ENCODE assay signal across 8 cellular contexts in the genomic region with DNA sequence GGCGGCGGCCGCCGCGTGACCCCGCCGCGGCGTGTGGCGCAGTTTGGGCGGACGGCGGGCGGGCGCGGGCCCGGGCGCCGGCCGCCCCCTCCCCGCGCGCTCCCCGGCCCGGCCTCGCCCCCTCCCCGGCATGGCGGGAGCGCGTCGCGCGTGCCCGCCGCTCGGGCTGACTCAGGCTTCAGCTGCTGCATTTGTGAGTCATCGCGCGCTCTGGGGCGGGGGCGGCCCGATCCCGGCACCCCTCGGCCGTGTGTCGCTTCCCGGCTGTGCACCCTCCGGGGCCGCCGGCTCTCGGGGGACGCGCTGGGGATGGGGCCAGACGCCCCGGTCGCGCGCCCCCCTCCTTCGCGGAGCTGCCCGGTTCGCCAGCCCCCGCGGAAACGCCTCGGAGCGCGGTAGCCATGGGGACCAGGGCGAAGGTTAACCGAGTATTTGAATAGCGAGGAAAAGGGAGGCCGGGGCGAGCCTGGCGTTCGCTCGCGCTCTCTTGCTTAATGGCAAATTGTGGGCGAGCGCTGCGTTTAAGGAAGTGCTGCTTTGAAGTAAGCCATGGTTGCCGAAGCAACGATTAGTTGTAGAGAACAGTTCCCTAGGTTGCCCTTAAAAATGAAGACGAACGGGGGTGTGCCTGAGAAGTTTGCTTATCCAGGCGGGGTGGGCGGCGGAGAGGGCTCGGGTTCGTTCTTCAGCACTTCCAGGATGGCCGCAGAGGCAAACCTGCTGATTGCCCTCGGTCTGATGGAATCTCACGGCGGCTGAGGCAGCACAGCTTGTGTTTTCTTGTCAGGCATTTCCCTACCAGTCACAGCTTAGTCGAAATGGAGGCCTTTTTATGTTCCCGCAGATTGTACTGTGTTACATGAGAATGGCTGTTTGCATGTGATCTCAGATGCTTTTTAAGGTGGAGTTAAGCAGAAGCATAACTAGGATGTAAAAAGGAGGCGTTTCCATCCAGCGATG. TPM values are rescaled to one million over a fixed set of nuclear protein-coding genes. Genes with fewer than 3 reads are reported as not detected.
DNase-seq lines count a peak whose midpoint lies in the region; ATAC-seq and TF ChIP-seq lines count a peak whose summit lies in the region.

No MANE protein-coding gene starts in this region.

- H3F3A ChIP-seq in PC-3 (ENCODE audit: low read length, unreplicated experiment), result peaks cover 8% of the 10 kb centered on the region

- H3K79me2 ChIP-seq in PC-3 (ENCODE audit: low read length) (peaks cover 63% of the 10 kb centered on the region), fibroblast of lung (ENCODE audit: control insufficient read depth, insufficient read depth, low read length) (peaks cover 51% of the 10 kb centered on the region)

- ATAC-seq in HG03045 (IDR thresholded peaks at IDR 0.05; ENCODE audit: unreplicated experiment) (peak; percentile 13), PC-3 (peak; percentile 44)
- peak; percentile 40 for ATAC-seq in naive thymus-derived CD4-positive, alpha-beta T cell

- H3K4me1 Mint-ChIP-seq in naive thymus-derived CD4-positive, alpha-beta T cell, result peaks cover 28 to 62% (median 52%) of the 10 kb centered on the region in 7 donors

- TSS peak; percentile 42 for BruUV-seq in PC-3 (replicated peaks; lab: Mats Ljungman, UMichigan)

- no peak for TF ChIP-seq CTCF in PC-3 (conservative IDR thresholded peaks at IDR 0.05; ENCODE audit: low read depth, low read length)
- TF ChIP-seq CTCF in fibroblast of lung (conservative IDR thresholded peaks at IDR 0.05 in 1 of 2, IDR thresholded peaks at IDR 0.05 in 1 of 2; ENCODE audit: low read depth in 1 of 2, low read length in 2 of 2), result no peak

- H3K27me3 ChIP-seq in PC-3 (ENCODE audit: low read length) (no peaks in the 10 kb centered on the region), fibroblast of lung (ENCODE audit: control insufficient read depth, insufficient read depth, low read length) (no peaks in the 10 kb centered on the region)
- no peaks in the 10 kb centered on the region for H3K27me3 ChIP-seq in naive thymus-derived CD4-positive, alpha-beta T cell (ENCODE audit: control insufficient read depth in 2 of 2, insufficient read depth in 2 of 2, low read length in 2 of 2)

- peak overlapping the region; percentile 89 to 97 (median 96) for H3K4me3 Mint-ChIP-seq in naive thymus-derived CD4-positive, alpha-beta T cell

- H3K27ac ChIP-seq in PC-3 (ENCODE audit: low read length), result peak overlapping the region; percentile 81
- H3K27ac ChIP-seq in fibroblast of lung (ENCODE audit: insufficient read depth, low read length), result peak overlapping the region; percentile 98
- peak overlapping the region; percentile 99 for H3K27ac ChIP-seq in naive thymus-derived CD4-positive, alpha-beta T cell (ENCODE audit: low read depth, low read length)

- H4K20me1 ChIP-seq in PC-3 (ENCODE audit: low read length), result peaks cover 50% of the 10 kb centered on the region
- H4K20me1 ChIP-seq in fibroblast of lung (ENCODE audit: control insufficient read depth, extremely low read depth, insufficient read depth, low read length), result peaks cover 5% of the 10 kb centered on the region

- H3K36me3 Mint-ChIP-seq in naive thymus-derived CD4-positive, alpha-beta T cell, result peaks cover 10 to 46% (median 42%) of the 10 kb centered on the region in 5 donors

- peak overlapping the region; percentile 88 to 99 (median 98) for H3K27ac Mint-ChIP-seq in naive thymus-derived CD4-positive, alpha-beta T cell

- intact Hi-C loops in PC-3 (cut with micrococcal nuclease), result loop anchor here (1.0 to 2.0 kb wide), 2 partner anchors 26 to 56 kb away; no protein-coding TSS in a partner anchor
- intact Hi-C loops in naive thymus-derived CD4-positive, alpha-beta T cell (cut with micrococcal nuclease), result loop anchor here (1.0 to 10.0 kb wide), 15 partner anchors 8 to 1388 kb away; partner anchors contain the start of genes CINP (in 2 of the 2), HSP90AA1 (in 2 of the 2), MARK3 (in 2 of the 2) and TECPR2 (in 2 of the 2)

- H3K27me3 Mint-ChIP-seq in naive thymus-derived CD4-positive, alpha-beta T cell, result peaks cover 0 to 4% (median 0%) of the 10 kb centered on the region in 5 donors

- H3K9me3 Mint-ChIP-seq in naive thymus-derived CD4-positive, alpha-beta T cell, result peaks cover 0 to 5% (median 0%) of the 10 kb centered on the region in 11 donors

- CTCF ChIA-PET in PC-3 (lab: Charles Lee), result interaction anchor here (0.5 kb wide), 1 partner anchor 11 kb away, joined by 4 read pairs; no protein-coding TSS in a partner anchor
- CTCF ChIA-PET in naive thymus-derived CD4-positive, alpha-beta T cell (lab: Charles Lee), result interaction anchor here (1.0 to 1.5 kb wide), 2 partner anchors 55 to 56 kb away, joined by 6 to 7 read pairs; no protein-coding TSS in a partner anchor

- peak overlapping the region; percentile 95 for H3K4me3 ChIP-seq in PC-3 (ENCODE audit: low read length)
- H3K4me3 ChIP-seq in fibroblast of lung (replicated peaks in 1 of 4; ENCODE audit: control extremely low read depth in 1 of 4, insufficient read depth in 1 of 4, low read depth in 3 of 4, low read length in 4 of 4), result peak overlapping the region; percentile 80 to 94 (median 89)
- H3K4me3 ChIP-seq in naive thymus-derived CD4-positive, alpha-beta T cell (ENCODE audit: low read length), result peak overlapping the region; percentile 81

- H3K9ac ChIP-seq in PC-3 (ENCODE audit: low read length) (peak overlapping the region; percentile 93), fibroblast of lung (ENCODE audit: insufficient read depth, low read length) (peak overlapping the region; percentile 99)

- POLR2A ChIA-PET in PC-3 (lab: Charles Lee; ENCODE audit: unreplicated experiment), result interaction anchor here (0.5 to 1.0 kb wide), 3 partner anchors 9 to 208 kb away, joined by 4 to 13 read pairs (median 9); no protein-coding TSS in a partner anchor
- POLR2A ChIA-PET in naive thymus-derived CD4-positive, alpha-beta T cell (lab: Charles Lee), result interaction anchor here (0.6 to 5.6 kb wide), 12 partner anchors 11 to 743 kb away, joined by 3 to 73 read pairs (median 9); partner anchors contain the start of genes MARK3 and TRMT61A

- H2AFZ ChIP-seq in PC-3 (ENCODE audit: low read length) (no peak overlapping the region), fibroblast of lung (ENCODE audit: low read length) (no peak overlapping the region)

- H3K9me2 ChIP-seq in PC-3 (replicated peaks; ENCODE audit: low read length), result no peaks in the 10 kb centered on the region

- no peaks in the 10 kb centered on the region for H3K9me3 ChIP-seq in PC-3 (ENCODE audit: low read length)
- H3K9me3 ChIP-seq in fibroblast of lung (ENCODE audit: control insufficient read depth, insufficient read depth, low read depth, low read length), result no peaks in the 10 kb centered on the region
- H3K9me3 ChIP-seq in naive thymus-derived CD4-positive, alpha-beta T cell (ENCODE audit: control insufficient read depth in 2 of 3, low read length in 3 of 3), result no peaks in the 10 kb centered on the region

- DNase-seq in NCI-H82 (lab: John Stamatoyannopoulos, UW) (peak; percentile 38), NCI-H82 treated with DMSO at 0.1 percent for 48 hours (lab: John Stamatoyannopoulos, UW; ENCODE audit: unreplicated experiment) (no peak), PC-3 (peak; percentile 75), fibroblast of lung (ENCODE audit: low read depth in 2 of 2) (peak; percentile 74 to 79)
- peak; percentile 45 to 74 for DNase-seq in activated T-helper 1 cell treated with anti-CD3 and anti-CD28 coated beads, Interleukin-2, amount 50 U/mL, for 16 hours (ENCODE audit: low read depth in 1 of 2, low spot score in 1 of 2)
- DNase-seq in naive thymus-derived CD4-positive, alpha-beta T cell, result peak; percentile 45 to 87 (median 59)
- peak; percentile 71 to 87 for DNase-seq in stimulated activated CD8-positive, alpha-beta memory T cell treated with anti-CD3 and anti-CD28 coated beads, Interleukin-7, amount 100 ng/mL, for 4 hours (ENCODE audit: low read depth in 2 of 2)

- H3K4me1 ChIP-seq in PC-3 (ENCODE audit: insufficient read depth, low read length) (peaks cover 25% of the 10 kb centered on the region), fibroblast of lung (ENCODE audit: control insufficient read depth, extremely low read depth, insufficient read depth, low read length) (peaks cover 3% of the 10 kb centered on the region)
- H3K4me1 ChIP-seq in naive thymus-derived CD4-positive, alpha-beta T cell (ENCODE audit: control insufficient read depth in 2 of 2, insufficient read depth in 2 of 2, low read length in 2 of 2), result peaks cover 22 to 29% of the 10 kb centered on the region in 2 donors

- H3K4me2 ChIP-seq in PC-3 (ENCODE audit: low read length), result peak overlapping the region; percentile 99
- H3K4me2 ChIP-seq in fibroblast of lung (ENCODE audit: extremely low read depth, insufficient read depth, low read length), result peak overlapping the region; percentile 92

- H3K36me3 ChIP-seq in PC-3 (ENCODE audit: low read depth, low read length) (peaks cover 52% of the 10 kb centered on the region), fibroblast of lung (ENCODE audit: control insufficient read depth, insufficient read depth, low read length) (peaks cover 36% of the 10 kb centered on the region)
- H3K36me3 ChIP-seq in naive thymus-derived CD4-positive, alpha-beta T cell (ENCODE audit: control insufficient read depth in 2 of 3, insufficient read depth in 3 of 3, low read length in 3 of 3), result peaks cover 39 to 57% (median 45%) of the 10 kb centered on the region in 3 experiments

RNA-seq across cellular contexts. Expression of gene EIF5, which starts 0.9 kb away (rescaled TPM):
- total RNA-seq in PC-3 (2014; rRNA removed) (198 and 216 TPM in 2 replicates), fibroblast of lung (158 and 185 TPM in 2 replicates)
- polyA plus RNA-seq in fibroblast of lung, result 333 and 400 TPM in 2 replicates
- 235 and 291 TPM in 2 replicates for polyA plus RNA-seq in fibroblast of lung (2012)
- polyA minus RNA-seq in fibroblast of lung (ENCODE audit: low replicate concordance), result 39.8 and 40.9 TPM in 2 replicates
- 100 to 1,000 TPM; 182 to 716 (median 322) TPM for total RNA-seq in naive thymus-derived CD4-positive, alpha-beta T cell
- polyA plus RNA-seq in naive thymus-derived CD4-positive, alpha-beta T cell, result 100 to 1,000 TPM; 280 to 447 TPM

RNA-seq across cellular contexts. Expression of gene MARK3, which starts 50.3 kb away (rescaled TPM):
- total RNA-seq in PC-3 (2014; rRNA removed) (69.9 and 73.4 TPM in 2 replicates), fibroblast of lung (93.7 and 119 TPM in 2 replicates)
- polyA plus RNA-seq in fibroblast of lung, result 76.0 and 76.7 TPM in 2 replicates
- polyA plus RNA-seq in fibroblast of lung (2012), result 54.7 and 58.7 TPM in 2 replicates
- polyA minus RNA-seq in fibroblast of lung (ENCODE audit: low replicate concordance), result 42.1 and 43.5 TPM in 2 replicates
- 100 to 1,000 TPM in 4 of 5 experiments, 10 to 100 TPM in 1; 86.9 to 133 (median 116) TPM for total RNA-seq in naive thymus-derived CD4-positive, alpha-beta T cell
- 10 to 100 TPM; 28.2 to 47.3 TPM for polyA plus RNA-seq in naive thymus-derived CD4-positive, alpha-beta T cell
